Comparison of ENCODE assay signal across 12 cellular contexts in the genomic region with DNA sequence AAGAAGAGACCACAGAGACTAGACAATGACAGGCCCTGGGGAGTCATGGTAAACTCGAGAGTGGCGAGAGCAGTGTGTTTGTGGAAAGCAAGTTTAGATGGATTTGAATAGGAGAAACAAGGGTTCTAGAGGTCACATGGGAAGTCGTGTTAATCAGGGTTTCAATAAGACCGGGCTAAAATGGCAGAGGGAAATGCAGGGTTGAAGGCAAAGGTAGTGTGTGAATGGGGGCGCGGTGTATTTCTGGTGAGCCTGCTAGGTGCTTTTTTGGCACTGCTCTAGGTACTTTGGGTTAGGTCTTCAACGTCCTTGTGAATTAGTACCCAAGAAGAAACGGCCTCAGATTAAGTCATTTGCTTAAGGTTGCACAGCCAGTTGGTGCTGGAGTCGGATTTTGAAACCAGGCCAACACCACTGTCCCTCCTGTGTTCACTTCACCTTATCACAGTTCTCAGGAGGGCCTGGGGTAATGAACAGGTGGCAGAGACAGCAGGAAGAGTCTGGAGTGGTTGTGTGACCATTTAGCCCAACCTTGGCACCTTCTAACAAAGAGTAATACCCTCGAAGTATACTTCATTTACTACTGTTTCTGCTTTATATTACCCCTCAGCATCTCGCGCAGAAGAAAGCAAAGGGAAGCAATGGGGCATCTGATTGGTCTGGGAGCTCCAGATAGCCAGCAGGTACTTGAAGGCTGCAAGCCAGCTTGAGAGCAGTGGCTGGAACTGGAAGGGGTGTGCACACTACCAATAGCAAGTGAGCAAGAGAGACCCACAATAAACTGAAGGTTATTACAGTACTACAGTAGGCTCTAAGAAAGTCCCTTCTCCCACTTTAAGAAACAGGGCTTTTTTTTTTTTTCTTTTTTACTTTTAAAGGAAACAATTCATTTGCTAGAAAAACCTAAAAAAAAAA. TPM values are rescaled to one million over a fixed set of nuclear protein-coding genes. Genes with fewer than 3 reads are reported as not detected.
DNase-seq lines count a peak whose midpoint lies in the region; ATAC-seq and TF ChIP-seq lines count a peak whose summit lies in the region.
"Had no signal": no experiment of that assay in that cellular context is flagged by ENCODE, and none has a peak within 500 bp of the region (broad histone marks: within the 10 kb centered on the region; RNA-seq: fewer than 3 reads in every experiment).

No MANE protein-coding gene starts in this region.

- TF ChIP-seq CTCF in HCT116 (IDR thresholded peaks at IDR 0.05 in 2 of 3, conservative IDR thresholded peaks at IDR 0.05 in 1 of 3; ENCODE audit: borderline replicate concordance in 1 of 3, insufficient read depth in 1 of 3, low read depth in 2 of 3, low read length in 2 of 3), result no peak
- no peak for TF ChIP-seq CTCF in VCaP (conservative IDR thresholded peaks at IDR 0.05)

- CTCF ChIA-PET in HCT116 (lab: Charles Lee), result interaction anchor here (1.6 kb wide), 1 partner anchor 188 kb away, joined by 4 read pairs; no protein-coding TSS in a partner anchor

- H3K9ac ChIP-seq in HCT116 (ENCODE audit: low read length) (no peak overlapping the region), mesendoderm (ENCODE audit: low read length) (no peak overlapping the region)

- BruUV-seq in HCT116 (replicated peaks; lab: Mats Ljungman, UMichigan), result TSS peak; percentile 35

- H2AFZ ChIP-seq in HCT116 (ENCODE audit: low read depth, low read length, poor library complexity, severe bottlenecking), result no peak overlapping the region

- no peak overlapping the region for H2BK120ac ChIP-seq in mesendoderm (ENCODE audit: low read depth, low read length)

- H3K4me2 ChIP-seq in HCT116 (ENCODE audit: low read length) (no peak overlapping the region), mesendoderm (ENCODE audit: low read length) (no peak overlapping the region)

- no peak overlapping the region for H3K23ac ChIP-seq in mesendoderm (ENCODE audit: low read length)

- RAD21 ChIA-PET in HCT116 (lab: Charles Lee; ENCODE audit: low non-redundant PET in 1 of 2, low total read pairs in 2 of 2, uncharacterized antibody in 2 of 2, unreplicated experiment in 2 of 2), result no interaction called here

- no peak overlapping the region for H2BK5ac ChIP-seq in mesendoderm (ENCODE audit: low read length)

- H3K4me1 ChIP-seq in HCT116 (ENCODE audit: control insufficient read depth in 1 of 2, insufficient read depth in 2 of 2, low read length in 2 of 2), result peaks cover 3% of the 10 kb centered on the region in 2 experiments; a peak in 1 of 4 replicates
- no peaks in the 10 kb centered on the region for H3K4me1 ChIP-seq in mesendoderm (ENCODE audit: control insufficient read depth, low read depth, low read length)
- H3K4me1 ChIP-seq in HAP-1, result peaks cover 19% of the 10 kb centered on the region
- H3K4me1 ChIP-seq: tibial artery had no signal

- H3K9me3 ChIP-seq in HCT116 (ENCODE audit: control insufficient read depth in 1 of 2, insufficient read depth in 1 of 2, low read depth in 1 of 2, low read length in 2 of 2), result no peaks in the 10 kb centered on the region
- no peaks in the 10 kb centered on the region for H3K9me3 ChIP-seq in HAP-1
- H3K9me3 ChIP-seq: tibial artery had no signal

- no peaks in the 10 kb centered on the region for H3K27me3 Mint-ChIP-seq in effector memory CD8-positive, alpha-beta T cell

- H3K18ac ChIP-seq in mesendoderm (ENCODE audit: low read length), result no peak overlapping the region

- no peak overlapping the region for H3K56ac ChIP-seq in mesendoderm (ENCODE audit: low read length)

- no peak for TF ChIP-seq POLR2A in HCT116 (IDR thresholded peaks at IDR 0.05; ENCODE audit: borderline replicate concordance, extremely low read depth, insufficient read depth, insufficient read length)

- H4K20me1 ChIP-seq in HCT116 (ENCODE audit: insufficient read depth), result no peaks in the 10 kb centered on the region

- peak; percentile 41; the same call in 1 of the 2 replicates for ATAC-seq in HCT116
- no peak for ATAC-seq in effector memory CD8-positive, alpha-beta T cell (replicated peaks)

- H3K4me1 Mint-ChIP-seq in effector memory CD8-positive, alpha-beta T cell (ENCODE audit: low read depth in 2 of 2), result peaks cover 2 to 4% of the 10 kb centered on the region in 2 donors

- no peaks in the 10 kb centered on the region for H3K27me3 ChIP-seq in HCT116 (ENCODE audit: insufficient read depth, low read length)
- H3K27me3 ChIP-seq in mesendoderm (ENCODE audit: insufficient read depth, low read length, poor library complexity), result no peaks in the 10 kb centered on the region
- H3K27me3 ChIP-seq in HAP-1 (ENCODE audit: low read depth), result no peaks in the 10 kb centered on the region
- H3K27me3 ChIP-seq: tibial artery had no signal

- H4K8ac ChIP-seq in mesendoderm (ENCODE audit: low read depth, low read length), result no peak overlapping the region

- WGBS in mesendoderm (ENCODE audit: extremely low coverage, insufficient coverage, low lambda C conversion rate), result no CpG with 5 or more reads among the region's 12 CpGs

- no peak for TF ChIP-seq RAD21 in HCT116 (IDR thresholded peaks at IDR 0.05; ENCODE audit: low read depth)

- H2AK5ac ChIP-seq in mesendoderm (ENCODE audit: low read length), result no peak overlapping the region

- in situ Hi-C loops in HAP-1 (cut with MboI; ENCODE audit: low sequenced_read_pairs), result loop anchor here (10.0 kb wide), 1 partner anchor 285 kb away; no protein-coding TSS in a partner anchor

- intact Hi-C loops in HCT116 (cut with micrococcal nuclease), result no loop called here

- H3K36me3 Mint-ChIP-seq in effector memory CD8-positive, alpha-beta T cell (ENCODE audit: insufficient read depth), result peaks cover 10% of the 10 kb centered on the region

- H3K79me2 ChIP-seq in HCT116 (ENCODE audit: insufficient read depth, low read length) (no peaks in the 10 kb centered on the region), mesendoderm (ENCODE audit: control insufficient read depth, insufficient read depth, low read length) (no peaks in the 10 kb centered on the region)

- no peaks in the 10 kb centered on the region for H3K79me1 ChIP-seq in mesendoderm (ENCODE audit: low read length)

- H3K36me3 ChIP-seq in HCT116 (ENCODE audit: control insufficient read depth in 1 of 2, insufficient read depth in 2 of 2, low read length in 2 of 2) (peaks cover 5 to 8% of the 10 kb centered on the region in 2 experiments; a peak in 2 of 4 replicates), mesendoderm (ENCODE audit: control insufficient read depth, insufficient read depth, low read length) (peaks cover 2% of the 10 kb centered on the region), HAP-1 (replicated peaks) (peaks cover 8% of the 10 kb centered on the region)

- no peak overlapping the region for H2BK15ac ChIP-seq in mesendoderm (replicated peaks; ENCODE audit: low read depth)

- H3K27ac ChIP-seq in HCT116 (ENCODE audit: low read depth, low read length) (no peak overlapping the region), VCaP (peak overlapping the region; percentile 23; the same call in 1 of the 2 replicates), mesendoderm (ENCODE audit: low read depth, low read length) (no peak overlapping the region)
- H3K27ac ChIP-seq: tibial artery had no signal

- no peaks in the 10 kb centered on the region for H3K9me2 ChIP-seq in HCT116 (ENCODE audit: insufficient read depth)

- peak overlapping the region in 1 of 2 donors; percentile 1 for H3K27ac Mint-ChIP-seq in effector memory CD8-positive, alpha-beta T cell

- no peak overlapping the region for H3K4ac ChIP-seq in mesendoderm (ENCODE audit: low read depth, low read length)

- POLR2A ChIA-PET in HCT116 (lab: Charles Lee), result no interaction called here

- no peaks in the 10 kb centered on the region for H3K9me3 Mint-ChIP-seq in effector memory CD8-positive, alpha-beta T cell

- peak; percentile 69 for DNase-seq in DMS79 (lab: John Stamatoyannopoulos, UW)
- no peak for DNase-seq in HCT116 (ENCODE audit: low read depth, low spot score)
- DNase-seq in mesendoderm, result peak; percentile 14
- no peak for DNase-seq in effector memory CD8-positive, alpha-beta T cell
- DNase-seq in stimulated activated CD4-positive, alpha-beta T cell treated with anti-CD3 and anti-CD28 coated beads, Interleukin-15, amount 100 ng/mL, for 24 hours, result no peak
- DNase-seq in activated CD4-positive, alpha-beta T cell treated with anti-CD3 and anti-CD28 coated beads, Interleukin-2, amount 50 U/mL, for 48 hours, result no peak
- DNase-seq in HAP-1 (ENCODE audit: low spot score in 2 of 2), result no peak
- DNase-seq: activated CD4-positive, CD25-positive, alpha-beta regulatory T cell treated with anti-CD3 and anti-CD28 coated beads, Interleukin-2, amount 50 U/mL, for 72 hours; effector memory CD4-positive, alpha-beta T cell; NCI-H526; tibial artery had no signal

- no peak overlapping the region for H4K5ac ChIP-seq in mesendoderm (ENCODE audit: low read length)

- no peak overlapping the region for H3K4me3 Mint-ChIP-seq in effector memory CD8-positive, alpha-beta T cell

- H3K4me3 ChIP-seq in HCT116 (replicated peaks in 1 of 2; ENCODE audit: low read depth in 1 of 2, low read length in 2 of 2), result no peak overlapping the region
- no peak overlapping the region for H3K4me3 ChIP-seq in mesendoderm (ENCODE audit: low read length)
- no peak overlapping the region for H3K4me3 ChIP-seq in HAP-1
- H3K4me3 ChIP-seq: tibial artery had no signal

TF ChIP-seq in HCT116, 20 proteins besides CTCF, POLR2A, EP300 and RAD21:
- peak; percentile 37; the same call in 1 of the 2 replicates for TF ChIP-seq POLR2AphosphoS5 (IDR thresholded peaks at IDR 0.05; ENCODE audit: low read depth, low read length)
- no peak for TF ChIP-seq EZH2phosphoT487 (IDR thresholded peaks at IDR 0.05; ENCODE audit: borderline replicate concordance)
- no peak for TF ChIP-seq ZFX (IDR thresholded peaks at IDR 0.05)

RNA-seq across cellular contexts. Expression of gene GAREM2, which starts 33.4 kb away (rescaled TPM):
- 13.3 TPM for total RNA-seq in HCT116 (2021; ENCODE audit: unreplicated experiment)
- polyA plus RNA-seq in HCT116 (2012), result 6.6 and 8.4 TPM in 2 replicates
- 6.9 TPM for polyA plus RNA-seq in mesendoderm (2013, experiment 1 of 2)
- polyA plus RNA-seq in mesendoderm (2013, experiment 2 of 2), result 9.5 TPM

Comparison
In these comparisons a context has a peak if more than half of its experiments do, and no peak if none do; other contexts are left out.
1. DNase-seq: peak in DMS79 (single experiment) and mesendoderm (single experiment); none in HCT116 (single experiment), effector memory CD8-positive, alpha-beta T cell (0 of 3), stimulated activated CD4-positive, alpha-beta T cell treated with anti-CD3 and anti-CD28 coated beads, Interleukin-15, amount 100 ng/mL, for 24 hours (single experiment), activated CD4-positive, alpha-beta T cell treated with anti-CD3 and anti-CD28 coated beads, Interleukin-2, amount 50 U/mL, for 48 hours (0 of 2) and HAP-1 (0 of 2).